8 cellular contexts compared by ENCODE assay signal in the genomic region with DNA sequence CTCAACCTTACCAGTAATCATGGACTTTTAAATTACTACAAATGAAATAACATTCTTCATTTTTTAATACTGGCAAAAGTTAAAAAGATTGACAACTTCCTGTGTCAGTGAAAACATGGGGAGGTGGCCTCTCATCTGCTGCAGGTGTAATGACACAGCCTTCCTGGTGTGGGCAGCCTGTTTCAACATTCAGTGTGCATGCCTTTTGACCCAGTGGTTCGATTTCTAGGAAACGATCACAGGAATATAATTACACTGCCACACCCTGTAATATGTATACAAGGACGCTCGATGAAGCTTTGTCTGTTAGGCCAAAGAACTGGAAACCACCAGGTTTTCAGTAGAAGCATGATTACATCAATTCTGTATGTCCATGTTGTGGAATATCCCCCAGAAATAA.
DNase-seq lines count a peak whose midpoint lies in the region; ATAC-seq and TF ChIP-seq lines count a peak whose summit lies in the region.

No MANE protein-coding gene starts in this region.

- H2AFZ ChIP-seq in OCI-LY7 (ENCODE audit: low read length), result no peak overlapping the region

- intact Hi-C loops in left ventricle myocardium inferior (cut with micrococcal nuclease) (no loop called here), cardiac septum (cut with DNase I) (loop anchor here (10.0 kb wide), 2 partner anchors 122 to 442 kb away; a partner anchor contains a TSS), OCI-LY7 (cut with micrococcal nuclease; ENCODE audit: unreplicated experiment) (loop anchor here (1.0 to 5.0 kb wide), 3 partner anchors 50 to 125 kb away; no protein-coding TSS in a partner anchor)

- H3K9me2 ChIP-seq in OCI-LY7 (ENCODE audit: insufficient read depth, low read length), result no peaks in the 10 kb centered on the region

- no peak overlapping the region for H3K9ac ChIP-seq in mucosa of rectum (ENCODE audit: low read depth in 1 of 2, low read length in 2 of 2)

- no peak overlapping the region for H3K4me2 ChIP-seq in OCI-LY7 (ENCODE audit: low read length)

- H3K36me3 ChIP-seq in left ventricle myocardium inferior (peaks cover 5% of the 10 kb centered on the region), OCI-LY7 (ENCODE audit: insufficient read depth, low read length) (no peaks in the 10 kb centered on the region), mucosa of rectum (ENCODE audit: control insufficient read depth in 2 of 2, insufficient read depth in 2 of 2, low read length in 2 of 2) (no peaks in the 10 kb centered on the region)

- ATAC-seq in GM18873 (IDR thresholded peaks at IDR 0.05; ENCODE audit: low FRiP score, unreplicated experiment), result no peak
- ATAC-seq in GM21381 (IDR thresholded peaks at IDR 0.05; ENCODE audit: unreplicated experiment), result no peak
- ATAC-seq in GM19463 (IDR thresholded peaks at IDR 0.05; ENCODE audit: unreplicated experiment), result no peak

- H3K4me1 ChIP-seq in left ventricle myocardium inferior, result no peaks in the 10 kb centered on the region
- H3K4me1 ChIP-seq in OCI-LY7 (ENCODE audit: insufficient read depth, low read length, poor library complexity, severe bottlenecking), result no peaks in the 10 kb centered on the region
- H3K4me1 ChIP-seq in mucosa of rectum (ENCODE audit: control insufficient read depth in 2 of 2, insufficient read depth in 2 of 2, low read length in 2 of 2), result peaks cover 6% of the 10 kb centered on the region in 2 donors

- H3K27me3 ChIP-seq in left ventricle myocardium inferior (ENCODE audit: low read depth) (no peaks in the 10 kb centered on the region), mucosa of rectum (ENCODE audit: control insufficient read depth in 2 of 2, insufficient read depth in 2 of 2, low read length in 2 of 2) (no peaks in the 10 kb centered on the region)

- no peaks in the 10 kb centered on the region for H3K79me2 ChIP-seq in OCI-LY7 (ENCODE audit: insufficient read depth, low read depth, low read length)

- no peaks in the 10 kb centered on the region for H3K9me3 ChIP-seq in left ventricle myocardium inferior (replicated peaks)
- no peaks in the 10 kb centered on the region for H3K9me3 ChIP-seq in OCI-LY7 (ENCODE audit: low read length)
- H3K9me3 ChIP-seq in mucosa of rectum (ENCODE audit: control insufficient read depth in 2 of 2, low read length in 2 of 2), result no peaks in the 10 kb centered on the region

- DNase-seq in left ventricle myocardium inferior (no peak), cardiac septum (ENCODE audit: low spot score) (no peak), OCI-LY7 (ENCODE audit: low spot score) (peak; percentile 68)
- DNase-seq in activated effector memory CD4-positive, alpha-beta T cell treated with anti-CD3 and anti-CD28 coated beads, Interleukin-2, amount 50 U/mL, for 16 hours, result peak; percentile 80

- no TSS peak for BruUV-seq in OCI-LY7 (replicated peaks; lab: Mats Ljungman, UMichigan)

- no peak overlapping the region for H3K4me3 ChIP-seq in left ventricle myocardium inferior
- H3K4me3 ChIP-seq in OCI-LY7 (ENCODE audit: low read depth, low read length, poor library complexity, severe bottlenecking), result no peak overlapping the region
- peak overlapping the region; percentile 14 to 41 for H3K4me3 ChIP-seq in mucosa of rectum (ENCODE audit: low read length in 2 of 2)

- POLR2A ChIA-PET in OCI-LY7 (lab: Charles Lee), result interaction anchor here (1.0 kb wide), 1 partner anchor 41 kb away, joined by 3 read pairs; no protein-coding TSS in a partner anchor

- CTCF ChIA-PET in OCI-LY7 (lab: Charles Lee; ENCODE audit: unreplicated experiment), result interaction anchor here (0.6 kb wide), 1 partner anchor 114 kb away, joined by 4 read pairs; no protein-coding TSS in a partner anchor

- H3K27ac ChIP-seq in left ventricle myocardium inferior (replicated peaks) (no peak overlapping the region), OCI-LY7 (ENCODE audit: low read depth, low read length, poor library complexity, severe bottlenecking) (no peak overlapping the region), mucosa of rectum (ENCODE audit: low read depth in 2 of 2, low read length in 2 of 2) (peak overlapping the region; percentile 83 to 86)

- TF ChIP-seq CTCF in left ventricle myocardium inferior (IDR thresholded peaks at IDR 0.05; ENCODE audit: borderline replicate concordance) (peak; percentile 47), OCI-LY7 (conservative IDR thresholded peaks at IDR 0.05; ENCODE audit: low read length) (peak; percentile 85)

- H4K20me1 ChIP-seq in OCI-LY7 (ENCODE audit: insufficient read depth, low read length), result no peaks in the 10 kb centered on the region

Comparison
In these comparisons a context has a peak if more than half of its experiments do, and no peak if none do; other contexts are left out.
1. DNase-seq: peak in OCI-LY7 (single experiment) and activated effector memory CD4-positive, alpha-beta T cell treated with anti-CD3 and anti-CD28 coated beads, Interleukin-2, amount 50 U/mL, for 16 hours (single experiment); none in left ventricle myocardium inferior (single experiment) and cardiac septum (single experiment).
2. H3K27ac ChIP-seq: peak in mucosa of rectum (2 of 2); none in left ventricle myocardium inferior (single experiment) and OCI-LY7 (single experiment).
3. H3K4me3 ChIP-seq: peak in mucosa of rectum (2 of 2); none in left ventricle myocardium inferior (single experiment) and OCI-LY7 (single experiment).